ENCODE assay signal across 13 cellular contexts in genomic region chr5:76406567-76407155, GRCh38. TPM values are rescaled to one million over a fixed set of nuclear protein-coding genes. Genes with fewer than 3 reads are reported as not detected.
DNase-seq lines count a peak whose midpoint lies in the region; ATAC-seq and TF ChIP-seq lines count a peak whose summit lies in the region.
"Had no signal": no experiment of that assay in that cellular context is flagged by ENCODE, and none has a peak within 500 bp of the region (broad histone marks: within the 10 kb centered on the region; RNA-seq: fewer than 3 reads in every experiment).

No MANE protein-coding gene starts in this region.

- H3K36me3 ChIP-seq in neutrophil: no peaks in the 10 kb centered on the region
- H3K36me3 ChIP-seq: breast epithelium had no signal

- peaks cover 54 to 61% of the 10 kb centered on the region in 2 experiments for H3K4me1 ChIP-seq in neutrophil (ENCODE audit: control insufficient read depth in 1 of 2, insufficient read depth in 1 of 2, low read depth in 1 of 2, low read length in 1 of 2)
- H3K4me1 ChIP-seq: breast epithelium had no signal

- H3K27ac ChIP-seq in neutrophil (peak overlapping the region; percentile 93), substantia nigra (ENCODE audit: low read depth, low read length, poor library complexity, severe bottlenecking) (no peak overlapping the region)
- H3K27ac ChIP-seq: breast epithelium had no signal

- H3K27ac Mint-ChIP-seq in activated naive CD4-positive, alpha-beta T cell treated with anti-CD3 and anti-CD28 coated beads, Interleukin-2, amount 50 U/mL, for 24 hours: peak overlapping the region; percentile 10
- peak overlapping the region; percentile 61 for H3K27ac Mint-ChIP-seq in activated T-helper 1 cell treated with anti-CD3 and anti-CD28 coated beads, Interleukin-12 subunit alpha, Interleukin-12 subunit beta, Interleukin-2, Interleukin-4 antibody, amounts not matched to agents 30 ng/mL and 10 ng/mL and 1 ng/mL, durations not matched to agents 14 hours and 24 hours and 36 hours
- no peak overlapping the region for H3K27ac Mint-ChIP-seq in stimulated activated naive B cell treated with anti-CD40 and anti-IgM and Interleukin-4, amounts not matched to agents 10 μg/mL and 1 μg/mL and 100 μg/mL, for 72 hours

- peaks cover 5% of the 10 kb centered on the region for H3K36me3 Mint-ChIP-seq in activated naive CD4-positive, alpha-beta T cell treated with anti-CD3 and anti-CD28 coated beads, Interleukin-2, amount 50 U/mL, for 24 hours
- peaks cover 23% of the 10 kb centered on the region for H3K36me3 Mint-ChIP-seq in activated T-helper 1 cell treated with anti-CD3 and anti-CD28 coated beads, Interleukin-12 subunit alpha, Interleukin-12 subunit beta, Interleukin-2, Interleukin-4 antibody, amounts not matched to agents 30 ng/mL and 10 ng/mL and 1 ng/mL, durations not matched to agents 14 hours and 24 hours and 36 hours (ENCODE audit: low read depth)
- H3K36me3 Mint-ChIP-seq in stimulated activated naive B cell treated with anti-CD40 and anti-IgM and Interleukin-4, amounts not matched to agents 10 μg/mL and 1 μg/mL and 100 μg/mL, for 72 hours: peaks cover 0 to 1% of the 10 kb centered on the region in 2 donors

- H3K27me3 Mint-ChIP-seq in activated naive CD4-positive, alpha-beta T cell treated with anti-CD3 and anti-CD28 coated beads, Interleukin-2, amount 50 U/mL, for 24 hours: no peaks in the 10 kb centered on the region
- H3K27me3 Mint-ChIP-seq in activated T-helper 1 cell treated with anti-CD3 and anti-CD28 coated beads, Interleukin-12 subunit alpha, Interleukin-12 subunit beta, Interleukin-2, Interleukin-4 antibody, amounts not matched to agents 30 ng/mL and 10 ng/mL and 1 ng/mL, durations not matched to agents 14 hours and 24 hours and 36 hours (ENCODE audit: insufficient read depth): no peaks in the 10 kb centered on the region
- no peaks in the 10 kb centered on the region for H3K27me3 Mint-ChIP-seq in stimulated activated naive B cell treated with anti-CD40 and anti-IgM and Interleukin-4, amounts not matched to agents 10 μg/mL and 1 μg/mL and 100 μg/mL, for 72 hours

- H3K4me3 ChIP-seq in NB4 (ENCODE audit: low read depth, low read length): peak overlapping the region; percentile 84
- peak overlapping the region; percentile 15 to 19 for H3K4me3 ChIP-seq in neutrophil (ENCODE audit: low read depth in 1 of 2, low read length in 1 of 2)
- H3K4me3 ChIP-seq: breast epithelium had no signal

- no peak for ATAC-seq in stimulated activated naive B cell treated with anti-CD40 and anti-IgM and Interleukin-4, amounts not matched to agents 10 μg/mL and 1 μg/mL and 100 μg/mL, for 72 hours (replicated peaks)

- no peaks in the 10 kb centered on the region for H3K9me3 ChIP-seq in neutrophil
- H3K9me3 ChIP-seq: breast epithelium had no signal

- H3K4me3 Mint-ChIP-seq in activated naive CD4-positive, alpha-beta T cell treated with anti-CD3 and anti-CD28 coated beads, Interleukin-2, amount 50 U/mL, for 24 hours: peak overlapping the region; percentile 2
- H3K4me3 Mint-ChIP-seq in activated T-helper 1 cell treated with anti-CD3 and anti-CD28 coated beads, Interleukin-12 subunit alpha, Interleukin-12 subunit beta, Interleukin-2, Interleukin-4 antibody, amounts not matched to agents 30 ng/mL and 10 ng/mL and 1 ng/mL, durations not matched to agents 14 hours and 24 hours and 36 hours: no peak overlapping the region
- H3K4me3 Mint-ChIP-seq in stimulated activated naive B cell treated with anti-CD40 and anti-IgM and Interleukin-4, amounts not matched to agents 10 μg/mL and 1 μg/mL and 100 μg/mL, for 72 hours: no peak overlapping the region

- DNase-seq in activated naive CD4-positive, alpha-beta T cell treated with Interleukin-2 at 50 U/mL for 16 hours: no peak
- peak; percentile 83 for DNase-seq in NB4 (ENCODE audit: low read depth)
- DNase-seq in activated T-helper 1 cell treated with anti-CD3 and anti-CD28 coated beads, Interleukin-12 subunit alpha, Interleukin-12 subunit beta, Interleukin-2, Interleukin-4 antibody, amounts not matched to agents 30 ng/mL and 10 ng/mL and 1 ng/mL, durations not matched to agents 14 hours and 24 hours and 36 hours (ENCODE audit: low spot score): no peak
- no peak for DNase-seq in substantia nigra (lab: John Stamatoyannopoulos, UW)
- no peak for DNase-seq in retina
- DNase-seq in stimulated activated naive B cell treated with anti-CD40 and anti-IgM and Interleukin-4, amounts not matched to agents 10 μg/mL and 1 μg/mL and 100 μg/mL, for 72 hours: no peak
- DNase-seq: activated naive CD4-positive, alpha-beta T cell treated with anti-CD3 and anti-CD28 coated beads for 36 hours; DMS153; KG1; NCI-H1436 had no signal

- H3K4me1 Mint-ChIP-seq in activated naive CD4-positive, alpha-beta T cell treated with anti-CD3 and anti-CD28 coated beads, Interleukin-2, amount 50 U/mL, for 24 hours: peaks cover 79% of the 10 kb centered on the region
- peaks cover 75% of the 10 kb centered on the region for H3K4me1 Mint-ChIP-seq in activated T-helper 1 cell treated with anti-CD3 and anti-CD28 coated beads, Interleukin-12 subunit alpha, Interleukin-12 subunit beta, Interleukin-2, Interleukin-4 antibody, amounts not matched to agents 30 ng/mL and 10 ng/mL and 1 ng/mL, durations not matched to agents 14 hours and 24 hours and 36 hours (ENCODE audit: low read depth)
- H3K4me1 Mint-ChIP-seq in stimulated activated naive B cell treated with anti-CD40 and anti-IgM and Interleukin-4, amounts not matched to agents 10 μg/mL and 1 μg/mL and 100 μg/mL, for 72 hours: peaks cover 28 to 41% of the 10 kb centered on the region in 2 donors

- TF ChIP-seq CTCF in NB4 (IDR thresholded peaks at IDR 0.05; ENCODE audit: low read depth, low read length) (no peak), neutrophil (IDR thresholded peaks at IDR 0.05) (no peak)

- intact Hi-C loops in activated T-helper 1 cell treated with anti-CD3 and anti-CD28 coated beads, Interleukin-12 subunit alpha, Interleukin-12 subunit beta, Interleukin-2, Interleukin-4 antibody, amounts not matched to agents 30 ng/mL and 10 ng/mL and 1 ng/mL, durations not matched to agents 14 hours and 24 hours and 36 hours (cut with micrococcal nuclease): loop anchor here (10.0 kb wide), 1 partner anchor 1072 kb away; the partner anchor contains the start of gene HMGCR

- no peaks in the 10 kb centered on the region for H3K9me3 Mint-ChIP-seq in activated naive CD4-positive, alpha-beta T cell treated with anti-CD3 and anti-CD28 coated beads, Interleukin-2, amount 50 U/mL, for 24 hours
- no peaks in the 10 kb centered on the region for H3K9me3 Mint-ChIP-seq in activated T-helper 1 cell treated with anti-CD3 and anti-CD28 coated beads, Interleukin-12 subunit alpha, Interleukin-12 subunit beta, Interleukin-2, Interleukin-4 antibody, amounts not matched to agents 30 ng/mL and 10 ng/mL and 1 ng/mL, durations not matched to agents 14 hours and 24 hours and 36 hours
- no peaks in the 10 kb centered on the region for H3K9me3 Mint-ChIP-seq in stimulated activated naive B cell treated with anti-CD40 and anti-IgM and Interleukin-4, amounts not matched to agents 10 μg/mL and 1 μg/mL and 100 μg/mL, for 72 hours

- H3K27me3 ChIP-seq in neutrophil: no peaks in the 10 kb centered on the region
- H3K27me3 ChIP-seq: breast epithelium had no signal

- TF ChIP-seq POLR2A in NB4 (IDR thresholded peaks at IDR 0.05; ENCODE audit: extremely low read depth, insufficient read length): no peak

RNA-seq across cellular contexts. Expression of gene IQGAP2, which starts 3.6 kb away (rescaled TPM):
- 43.5 and 45.4 TPM in 2 replicates for total RNA-seq in activated T-helper 1 cell treated with anti-CD3 and anti-CD28 coated beads, Interleukin-12 subunit alpha, Interleukin-12 subunit beta, Interleukin-2, Interleukin-4 antibody, amounts not matched to agents 30 ng/mL and 10 ng/mL and 1 ng/mL, durations not matched to agents 14 hours and 24 hours and 36 hours
